In genomic region chr14:36974985-36975384, GRCh38 we compare ENCODE assay signal across 32 cellular contexts.
"Had no signal": no experiment of that assay in that cellular context is flagged by ENCODE, and none has a peak within 500 bp of the region (broad histone marks: within the 10 kb centered on the region; RNA-seq: fewer than 3 reads in every experiment).

No MANE protein-coding gene starts in this region.

- H3K9me3 ChIP-seq: adrenal gland, right atrium auricular region, uterus had no signal

- H3K27ac Mint-ChIP-seq: activated naive CD4-positive, alpha-beta T cell treated with anti-CD3 and anti-CD28 coated beads for 36 hours; activated naive CD8-positive, alpha-beta T cell treated with anti-CD3 and anti-CD28 coated beads for 36 hours; activated T-helper 1 cell treated with anti-CD3 and anti-CD28 coated beads, Interleukin-12 subunit alpha, Interleukin-12 subunit beta, Interleukin-2, Interleukin-4 antibody, amounts not matched to agents 30 ng/mL and 10 ng/mL and 1 ng/mL, durations not matched to agents 14 hours and 24 hours and 36 hours; brain; endodermal cell; immature natural killer cell; natural killer cell; neural progenitor cell; stimulated activated memory B cell treated with anti-CD40 and anti-IgM and Interleukin-4, amounts not matched to agents 10 μg/mL and 1 μg/mL and 100 μg/mL, for 72 hours; stimulated activated naive CD8-positive, alpha-beta T cell treated with anti-CD3 and anti-CD28 coated beads, Interleukin-15, amount 100 ng/mL, for 72 hours; T-helper 1 cell treated with Interleukin-12 subunit alpha and Interleukin-12 subunit beta and Interleukin-4 antibody, amounts not matched to agents 30 μg/mL and 1 μg/mL, for 36 hours; type B pancreatic cell had no signal

- H3K27me3 Mint-ChIP-seq: brain; stimulated activated memory B cell treated with anti-CD40 and anti-IgM and Interleukin-4, amounts not matched to agents 10 μg/mL and 1 μg/mL and 100 μg/mL, for 72 hours; stimulated activated naive CD8-positive, alpha-beta T cell treated with anti-CD3 and anti-CD28 coated beads, Interleukin-15, amount 100 ng/mL, for 72 hours had no signal

- H3K9me3 Mint-ChIP-seq: brain; endodermal cell; neural progenitor cell; stimulated activated naive CD8-positive, alpha-beta T cell treated with anti-CD3 and anti-CD28 coated beads, Interleukin-15, amount 100 ng/mL, for 72 hours; type B pancreatic cell had no signal

- H3K4me1 Mint-ChIP-seq: activated naive CD8-positive, alpha-beta T cell treated with anti-CD3 and anti-CD28 coated beads for 36 hours; brain; immature natural killer cell; natural killer cell; neural progenitor cell; stimulated activated memory B cell treated with anti-CD40 and anti-IgM and Interleukin-4, amounts not matched to agents 10 μg/mL and 1 μg/mL and 100 μg/mL, for 72 hours; stimulated activated naive CD8-positive, alpha-beta T cell treated with anti-CD3 and anti-CD28 coated beads, Interleukin-15, amount 100 ng/mL, for 72 hours had no signal

- H3K27ac ChIP-seq: adrenal gland, neural progenitor cell, right atrium auricular region, uterus, VCaP had no signal

- DNase-seq: activated CD4-positive, alpha-beta T cell treated with anti-CD3 and anti-CD28 coated beads for 4 hours; activated CD4-positive, alpha-beta T cell treated with anti-CD3 and anti-CD28 coated beads, Interleukin-2, amount 50 U/mL, for 4 hours; activated CD8-positive, alpha-beta memory T cell treated with anti-CD3 and anti-CD28 coated beads for 24 hours; activated effector memory CD4-positive, alpha-beta T cell treated with anti-CD3 and anti-CD28 coated beads, Interleukin-2, amount 50 U/mL, for 16 hours; activated naive CD4-positive, alpha-beta T cell treated with anti-CD3 and anti-CD28 coated beads for 36 hours; activated naive CD8-positive, alpha-beta T cell treated with anti-CD3 and anti-CD28 coated beads for 36 hours; adrenal gland; aorta; central memory CD4-positive, alpha-beta T cell; endodermal cell; head of caudate nucleus; hypothalamus; immature natural killer cell; mesenchymal stem cell; natural killer cell; occipital lobe; stimulated activated CD4-positive, alpha-beta T cell treated with anti-CD3 and anti-CD28 coated beads, Interleukin-1b, Interleukin-23, amount 100 ng/mL, for 48 hours; stimulated activated CD4-positive, alpha-beta T cell treated with anti-CD3 and anti-CD28 coated beads, Interleukin-4, amount 100 ng/mL, for 4 hours; stimulated activated CD8-positive, alpha-beta memory T cell treated with anti-CD3 and anti-CD28 coated beads, Interleukin-4, amount 100 ng/mL, for 48 hours; stimulated activated naive CD8-positive, alpha-beta T cell treated with anti-CD3 and anti-CD28 coated beads, Interleukin-15, amount 100 ng/mL, for 72 hours; substantia nigra; T-helper 9 cell; uterus had no signal

- H3K4me3 Mint-ChIP-seq: activated naive CD4-positive, alpha-beta T cell treated with anti-CD3 and anti-CD28 coated beads for 36 hours; activated naive CD8-positive, alpha-beta T cell treated with anti-CD3 and anti-CD28 coated beads for 36 hours; activated T-helper 1 cell treated with anti-CD3 and anti-CD28 coated beads, Interleukin-12 subunit alpha, Interleukin-12 subunit beta, Interleukin-2, Interleukin-4 antibody, amounts not matched to agents 30 ng/mL and 10 ng/mL and 1 ng/mL, durations not matched to agents 14 hours and 24 hours and 36 hours; brain; endodermal cell; immature natural killer cell; natural killer cell; neural progenitor cell; stimulated activated memory B cell treated with anti-CD40 and anti-IgM and Interleukin-4, amounts not matched to agents 10 μg/mL and 1 μg/mL and 100 μg/mL, for 72 hours; stimulated activated naive CD8-positive, alpha-beta T cell treated with anti-CD3 and anti-CD28 coated beads, Interleukin-15, amount 100 ng/mL, for 72 hours; T-helper 1 cell treated with Interleukin-12 subunit alpha and Interleukin-12 subunit beta and Interleukin-4 antibody, amounts not matched to agents 30 μg/mL and 1 μg/mL, for 36 hours; type B pancreatic cell had no signal

- H3K27me3 ChIP-seq: adrenal gland, neural progenitor cell, right atrium auricular region, uterus had no signal

- H3K36me3 ChIP-seq: adrenal gland, neural progenitor cell, right atrium auricular region, uterus had no signal

- H3K4me1 ChIP-seq: adrenal gland, neural progenitor cell, right atrium auricular region, uterus had no signal

- H3K36me3 Mint-ChIP-seq: activated naive CD8-positive, alpha-beta T cell treated with anti-CD3 and anti-CD28 coated beads for 36 hours; brain; immature natural killer cell; natural killer cell; neural progenitor cell; stimulated activated memory B cell treated with anti-CD40 and anti-IgM and Interleukin-4, amounts not matched to agents 10 μg/mL and 1 μg/mL and 100 μg/mL, for 72 hours; type B pancreatic cell had no signal

- ATAC-seq: natural killer cell; stimulated activated memory B cell treated with anti-CD40 and anti-IgM and Interleukin-4, amounts not matched to agents 10 μg/mL and 1 μg/mL and 100 μg/mL, for 72 hours; stimulated activated naive CD8-positive, alpha-beta T cell treated with anti-CD3 and anti-CD28 coated beads, Interleukin-15, amount 100 ng/mL, for 72 hours had no signal

- H3K4me3 ChIP-seq: adrenal gland, neural progenitor cell, right atrium auricular region, smooth muscle cell, uterus had no signal
